25 cellular contexts compared by ENCODE assay signal in genomic region chr2:20247084-20247483, GRCh38. TPM values are rescaled to one million over a fixed set of nuclear protein-coding genes. Genes with fewer than 3 reads are reported as not detected.
DNase-seq lines count a peak whose midpoint lies in the region; ATAC-seq and TF ChIP-seq lines count a peak whose summit lies in the region.
"Had no signal": no experiment of that assay in that cellular context is flagged by ENCODE, and none has a peak within 500 bp of the region (broad histone marks: within the 10 kb centered on the region; RNA-seq: fewer than 3 reads in every experiment).

No MANE protein-coding gene starts in this region.

- DNase-seq in activated naive CD4-positive, alpha-beta T cell treated with anti-CD3 and anti-CD28 coated beads, Interleukin-2, amount 50 U/mL, for 72 hours (ENCODE audit: low spot score in 2 of 2): no peak
- no peak for DNase-seq in activated naive CD4-positive, alpha-beta T cell treated with anti-CD3 and anti-CD28 coated beads for 36 hours
- DNase-seq in RWPE1 (ENCODE audit: low spot score): no peak
- no peak for DNase-seq in immature natural killer cell
- DNase-seq in aorta: no peak
- no peak for DNase-seq in NCI-H2107 (lab: John Stamatoyannopoulos, UW)
- DNase-seq: ACHN; activated naive CD4-positive, alpha-beta T cell treated with Interleukin-2 at 50 U/mL for 16 hours; activated T-cell treated with anti-CD3 and anti-CD28 coated beads, Interleukin-2, amount 50 U/mL, for 4 hours; CD4-positive, alpha-beta memory T cell; hippocampal formation; left cardiac atrium; mammary epithelial cell; MM.1S; NCI-H1417; NCI-H2029 treated with DMSO at 0.1 percent for 48 hours; NCI-H526 treated with DMSO at 0.1 percent for 48 hours; right lobe of liver; Right ventricle myocardium superior; stomach had no signal

- H3K4me1 ChIP-seq in aorta (ENCODE audit: control insufficient read depth in 1 of 2, insufficient read depth in 2 of 2, low read length in 2 of 2): no peaks in the 10 kb centered on the region
- H3K4me1 ChIP-seq: breast epithelium, right lobe of liver had no signal

- TF ChIP-seq CTCF in RWPE1 (conservative IDR thresholded peaks at IDR 0.05; ENCODE audit: low read depth): no peak

- no peaks in the 10 kb centered on the region for H3K27me3 ChIP-seq in aorta (ENCODE audit: control insufficient read depth in 1 of 2, insufficient read depth in 2 of 2, low read length in 1 of 2)
- H3K27me3 ChIP-seq: breast epithelium, gastroesophageal sphincter, right lobe of liver, stomach had no signal

- H3K27me3 Mint-ChIP-seq in activated naive CD4-positive, alpha-beta T cell treated with anti-CD3 and anti-CD28 coated beads for 36 hours (ENCODE audit: low read depth): no peaks in the 10 kb centered on the region
- peaks cover under 1 to 6% (median 3%) of the 10 kb centered on the region in 3 donors for H3K27me3 Mint-ChIP-seq in immature natural killer cell (ENCODE audit: low read depth in 3 of 3)
- H3K27me3 Mint-ChIP-seq: B cell; CD4-positive, alpha-beta memory T cell had no signal

- H3K4me3 ChIP-seq in aorta (ENCODE audit: low read length in 2 of 2): no peak overlapping the region
- H3K4me3 ChIP-seq: breast epithelium, gastroesophageal sphincter, right lobe of liver, stomach had no signal

- no peaks in the 10 kb centered on the region for H3K36me3 ChIP-seq in aorta (ENCODE audit: control insufficient read depth in 1 of 2, insufficient read depth in 2 of 2, low read length in 1 of 2)

- H3K9me3 ChIP-seq in aorta (ENCODE audit: control insufficient read depth, low read length): no peaks in the 10 kb centered on the region
- H3K9me3 ChIP-seq: breast epithelium, gastroesophageal sphincter, right lobe of liver, stomach had no signal

- intact Hi-C loops in activated naive CD4-positive, alpha-beta T cell treated with anti-CD3 and anti-CD28 coated beads for 36 hours (cut with micrococcal nuclease): no loop called here
- intact Hi-C loops in aorta (cut with DNase I): no loop called here

- POLR2A ChIA-PET in RWPE1 (lab: Yijun Ruan, JAX; ENCODE audit: low non-redundant PET): no interaction called here

- no peak for ATAC-seq in activated naive CD4-positive, alpha-beta T cell treated with anti-CD3 and anti-CD28 coated beads, Interleukin-2, amount 50 U/mL, for 72 hours
- ATAC-seq in aorta (ENCODE audit: low FRiP score) (peak; percentile 43), HG02870 (IDR thresholded peaks at IDR 0.05; ENCODE audit: unreplicated experiment) (no peak)
- ATAC-seq: activated T-cell treated with anti-CD3 and anti-CD28 coated beads, Interleukin-2, amount 50 U/mL, for 4 hours; gastroesophageal sphincter; left cardiac atrium had no signal

- H3K9me3 Mint-ChIP-seq in activated naive CD4-positive, alpha-beta T cell treated with anti-CD3 and anti-CD28 coated beads, Interleukin-2, amount 50 U/mL, for 72 hours: no peaks in the 10 kb centered on the region
- H3K9me3 Mint-ChIP-seq in activated naive CD4-positive, alpha-beta T cell treated with anti-CD3 and anti-CD28 coated beads for 36 hours: no peaks in the 10 kb centered on the region
- H3K9me3 Mint-ChIP-seq in immature natural killer cell: no peaks in the 10 kb centered on the region
- H3K9me3 Mint-ChIP-seq: activated T-cell treated with anti-CD3 and anti-CD28 coated beads, Interleukin-2, amount 50 U/mL, for 4 hours had no signal

- 97 to 100% methylated on average over 1 of the region's 1 CpG for WGBS in aorta, 2 donors

- CTCF ChIA-PET in activated naive CD4-positive, alpha-beta T cell treated with anti-CD3 and anti-CD28 coated beads for 36 hours (lab: Charles Lee): interaction anchor here (0.6 to 1.3 kb wide), 3 partner anchors 16 to 79 kb away, joined by 3 to 4 read pairs (median 3); no protein-coding TSS in a partner anchor
- CTCF ChIA-PET in RWPE1 (lab: Yijun Ruan, JAX): interaction anchor here (0.7 to 1.0 kb wide), 3 partner anchors 22 to 668 kb away, joined by 4 read pairs; no protein-coding TSS in a partner anchor

- peak overlapping the region; percentile 30 to 73 for H3K27ac Mint-ChIP-seq in activated naive CD4-positive, alpha-beta T cell treated with anti-CD3 and anti-CD28 coated beads, Interleukin-2, amount 50 U/mL, for 72 hours
- H3K27ac Mint-ChIP-seq in activated naive CD4-positive, alpha-beta T cell treated with anti-CD3 and anti-CD28 coated beads for 36 hours: no peak overlapping the region
- peak overlapping the region in 4 of 6 donors; percentile 35 to 48 (median 46) for H3K27ac Mint-ChIP-seq in immature natural killer cell
- H3K27ac Mint-ChIP-seq: B cell had no signal

- H3K4me3 Mint-ChIP-seq in activated naive CD4-positive, alpha-beta T cell treated with anti-CD3 and anti-CD28 coated beads for 36 hours: no peak overlapping the region
- H3K4me3 Mint-ChIP-seq in immature natural killer cell: no peak overlapping the region
- H3K4me3 Mint-ChIP-seq: activated T-cell treated with anti-CD3 and anti-CD28 coated beads, Interleukin-2, amount 50 U/mL, for 4 hours; B cell; CD4-positive, alpha-beta memory T cell had no signal

- peaks cover under 1% of the 10 kb centered on the region for H3K4me1 Mint-ChIP-seq in activated naive CD4-positive, alpha-beta T cell treated with anti-CD3 and anti-CD28 coated beads for 36 hours (ENCODE audit: low read depth)
- H3K4me1 Mint-ChIP-seq in immature natural killer cell: peaks cover 4 to 6% of the 10 kb centered on the region in 2 donors

- peaks cover 6 to 45% of the 10 kb centered on the region in 2 donors for H3K36me3 Mint-ChIP-seq in activated naive CD4-positive, alpha-beta T cell treated with anti-CD3 and anti-CD28 coated beads, Interleukin-2, amount 50 U/mL, for 72 hours
- peaks cover 44% of the 10 kb centered on the region for H3K36me3 Mint-ChIP-seq in activated naive CD4-positive, alpha-beta T cell treated with anti-CD3 and anti-CD28 coated beads for 36 hours (ENCODE audit: low read depth)
- peaks cover 3 to 31% (median 21%) of the 10 kb centered on the region in 3 donors for H3K36me3 Mint-ChIP-seq in immature natural killer cell

- H3K27ac ChIP-seq in RWPE1 (peak overlapping the region; percentile 53), aorta (ENCODE audit: low read depth in 1 of 2, low read length in 2 of 2) (no peak overlapping the region)
- H3K27ac ChIP-seq: breast epithelium, gastroesophageal sphincter, HL-60, right lobe of liver, stomach had no signal

RNA-seq across cellular contexts. Expression of gene SDC1, which starts 22.2 kb away (rescaled TPM):
- total RNA-seq in activated naive CD4-positive, alpha-beta T cell treated with anti-CD3 and anti-CD28 coated beads, Interleukin-2, amount 50 U/mL, for 72 hours: under 1 TPM; 0.11 to 0.41 TPM
- under 1 TPM; 0.67 TPM for total RNA-seq in activated naive CD4-positive, alpha-beta T cell treated with anti-CD3 and anti-CD28 coated beads for 36 hours
- not detected for polyA plus RNA-seq in immature natural killer cell
- total RNA-seq in aorta: 1 to 10 TPM in 1 of 2 donors, under 1 TPM in 1; 0.66 to 1.4 TPM
- polyA plus RNA-seq in aorta: 1 to 10 TPM; 1.5 to 5.4 TPM
- total RNA-seq: B cell had no signal
- polyA plus RNA-seq: CD4-positive, alpha-beta memory T cell had no signal
